In the genomic region with DNA sequence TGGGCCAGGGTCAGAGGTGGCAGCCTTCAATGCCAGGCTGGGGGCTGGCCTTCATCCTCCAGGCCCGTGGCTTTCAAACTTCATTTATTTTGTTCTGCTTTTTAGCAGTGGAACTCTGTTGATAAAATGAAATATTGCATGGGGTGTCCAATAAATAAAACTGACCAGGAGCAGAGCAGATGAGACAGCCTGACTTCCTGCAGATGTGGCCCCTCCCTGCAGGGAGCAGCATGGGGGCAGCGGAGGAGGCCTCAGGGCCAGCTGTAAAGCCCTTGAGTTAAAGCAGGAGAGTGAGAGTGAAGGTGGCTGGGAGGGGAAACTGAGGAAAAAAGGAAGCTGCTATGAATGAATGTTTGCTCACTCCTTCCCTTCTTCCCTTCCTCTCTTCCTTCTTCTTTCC, we compare ENCODE assay signal across 27 cellular contexts.
"Had no signal": no experiment of that assay in that cellular context is flagged by ENCODE, and none has a peak within 500 bp of the region (broad histone marks: within the 10 kb centered on the region; RNA-seq: fewer than 3 reads in every experiment).

No MANE protein-coding gene starts in this region.

- H3K4me1 ChIP-seq: left ventricle myocardium inferior, parathyroid adenoma, psoas muscle, right atrium auricular region, thyroid gland, uterus had no signal

- H2AFZ ChIP-seq: parathyroid adenoma had no signal

- ATAC-seq: heart left ventricle; naive thymus-derived CD4-positive, alpha-beta T cell; natural killer cell treated with Interleukin-12 subunit alpha and Interleukin-12 subunit beta and Interleukin-15 and Interleukin-18, amount 100 ng/mL, for 72 hours; psoas muscle; sciatic nerve; stimulated activated memory B cell treated with anti-CD40 and anti-IgM and Interleukin-4, amounts not matched to agents 10 μg/mL and 1 μg/mL and 100 μg/mL, for 72 hours; stimulated activated naive CD8-positive, alpha-beta T cell treated with anti-CD3 and anti-CD28 coated beads, Interleukin-15, amount 100 ng/mL, for 72 hours had no signal

- H3K79me2 ChIP-seq: parathyroid adenoma had no signal

- H3K27me3 ChIP-seq: heart left ventricle, right atrium auricular region, thyroid gland, uterus had no signal

- FAIRE-seq: islet of Langerhans, small intestine had no signal

- H3K27ac ChIP-seq: left ventricle myocardium inferior, parathyroid adenoma, psoas muscle, right atrium auricular region, thyroid gland, uterus had no signal

- H3K9ac ChIP-seq: parathyroid adenoma had no signal

- H3K36me3 ChIP-seq: heart left ventricle, left ventricle myocardium inferior, right atrium auricular region, thyroid gland, uterus had no signal

- H3K9me3 ChIP-seq: heart left ventricle, left ventricle myocardium inferior, psoas muscle, right atrium auricular region, thyroid gland, uterus had no signal

- H3K4me3 ChIP-seq: heart left ventricle, left ventricle myocardium inferior, lung, psoas muscle, right atrium auricular region, thyroid gland, uterus had no signal

- DNase-seq: glutamatergic neuron; heart left ventricle; hypothalamus; immature natural killer cell; left ventricle myocardium inferior; mesendoderm; naive thymus-derived CD4-positive, alpha-beta T cell; nucleus accumbens; psoas muscle; small intestine; stimulated activated CD4-positive, alpha-beta T cell treated with anti-CD3 and anti-CD28 coated beads, Interleukin-1b, Interleukin-23, amount 100 ng/mL, for 48 hours; stimulated activated CD4-positive, alpha-beta T cell treated with anti-CD3 and anti-CD28 coated beads, Interleukin-2, amount 100 ng/mL, for 48 hours; stimulated activated CD4-positive, alpha-beta T cell treated with anti-CD3 and anti-CD28 coated beads, Interleukin-4, amount 100 ng/mL, for 4 hours; stimulated activated CD8-positive, alpha-beta memory T cell treated with anti-CD3 and anti-CD28 coated beads, Interleukin-4, amount 100 ng/mL, for 48 hours; stimulated activated naive CD4-positive, alpha-beta T cell treated with Interleukin-2 at 50 U/mL for 16 hours; stimulated activated naive CD8-positive, alpha-beta T cell treated with anti-CD3 and anti-CD28 coated beads, Interleukin-15, amount 100 ng/mL, for 72 hours; substantia nigra; thyroid gland; trophoblast cell; uterus had no signal
